Comparison of ENCODE assay signal across 8 cellular contexts in the genomic region with DNA sequence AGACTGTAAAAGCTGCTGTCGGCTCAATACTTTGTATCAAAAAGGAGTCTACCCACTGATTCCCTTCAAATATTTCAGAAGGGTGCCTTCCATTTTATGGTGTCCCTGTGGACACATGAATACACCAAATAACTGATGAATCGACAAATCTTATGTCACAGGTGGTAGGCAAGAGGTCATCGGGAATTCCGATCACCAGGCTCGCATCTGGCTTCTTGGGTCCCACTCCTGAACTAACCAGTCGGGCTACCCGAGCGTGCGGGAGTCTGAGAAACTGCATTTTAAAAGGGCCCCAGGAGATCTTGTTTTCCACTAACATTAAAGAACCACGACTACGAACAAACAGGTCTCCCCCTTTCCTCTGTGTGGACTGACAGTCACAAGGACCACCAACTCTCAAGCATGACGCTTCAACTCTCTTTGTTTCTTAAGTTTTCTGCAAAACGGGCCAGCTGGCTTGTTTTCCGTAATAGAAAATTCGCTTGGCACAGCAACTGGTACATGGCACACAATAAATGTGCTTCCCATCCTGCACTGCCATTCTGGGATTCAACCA. TPM values are rescaled to one million over a fixed set of nuclear protein-coding genes. Genes with fewer than 3 reads are reported as not detected.
A peak's percentile ranks its signal among the peaks of the same experiment; 100 is the strongest.
DNase-seq lines count a peak whose midpoint lies in the region; ATAC-seq and TF ChIP-seq lines count a peak whose summit lies in the region.

No MANE protein-coding gene starts in this region.

- H3K9me3 Mint-ChIP-seq in brain = peaks cover 0 to 7% (median 0%) of the 10 kb centered on the region in 5 experiments

- ATAC-seq in HG03159 (IDR thresholded peaks at IDR 0.05; ENCODE audit: unreplicated experiment) (no peak), GM21360 (IDR thresholded peaks at IDR 0.05; ENCODE audit: unreplicated experiment) (no peak)

- peaks cover 76% of the 10 kb centered on the region for H3K4me1 Mint-ChIP-seq in brain

- H3K9me3 ChIP-seq in mononuclear cell (ENCODE audit: low read depth, low read length) = no peaks in the 10 kb centered on the region

- TF ChIP-seq CTCF in brain (conservative IDR thresholded peaks at IDR 0.05) = no peak

- peak overlapping the region; percentile 96 to 99 (median 98) for H3K27ac Mint-ChIP-seq in brain

- peaks cover 15% of the 10 kb centered on the region for H3K27me3 Mint-ChIP-seq in brain

- no peaks in the 10 kb centered on the region for H3K27me3 ChIP-seq in mononuclear cell (ENCODE audit: insufficient read depth, low read length)

- peak overlapping the region; percentile 97 to 100 (median 98) for H3K4me3 Mint-ChIP-seq in brain

- H3K4me3 ChIP-seq in mononuclear cell (ENCODE audit: low read length) = peak overlapping the region; percentile 97

- in situ Hi-C loops in KBM-7 (cut with MboI; ENCODE audit: low pct_unique_long_range_greater_than_20kb, low sequenced_read_pairs) = no loop called here

- peak; percentile 5 for DNase-seq in stimulated activated CD4-positive, alpha-beta T cell treated with anti-CD3 and anti-CD28 coated beads, Interleukin-15, amount 100 ng/mL, for 24 hours
- DNase-seq in stimulated activated CD4-positive, alpha-beta T cell treated with anti-CD3 and anti-CD28 coated beads, Interleukin-12 subunit alpha, Interleukin-12 subunit beta, amount 100 ng/mL, for 4 hours = no peak
- DNase-seq in SW 1271 (lab: John Stamatoyannopoulos, UW) = no peak
- DNase-seq in KBM-7 = no peak

- peaks cover 20% of the 10 kb centered on the region for H3K36me3 Mint-ChIP-seq in brain

- peaks cover 35% of the 10 kb centered on the region for H3K4me1 ChIP-seq in mononuclear cell (ENCODE audit: insufficient read depth, low read length)

RNA-seq across cellular contexts. Expression of gene PSME3IP1, which starts 0.9 kb away (rescaled TPM):
- 208 TPM for polyA plus RNA-seq in brain (ENCODE audit: insufficient read depth, low read depth, low replicate concordance)
- 75.2 TPM for total RNA-seq in mononuclear cell

RNA-seq across cellular contexts. Expression of gene RSPRY1, which starts 1.2 kb away (rescaled TPM):
- polyA plus RNA-seq in brain (ENCODE audit: insufficient read depth, low read depth, low replicate concordance) = 22.6 TPM
- total RNA-seq in mononuclear cell = 25.4 TPM
